Comparison of ENCODE assay signal across 11 cellular contexts in genomic region chr14:101875041-101875725, GRCh38.
DNase-seq lines count a peak whose midpoint lies in the region; ATAC-seq, FAIRE-seq and TF ChIP-seq lines count a peak whose summit lies in the region.
"Had no signal": no experiment of that assay in that cellular context is flagged by ENCODE, and none has a peak within 500 bp of the region (broad histone marks: within the 10 kb centered on the region; RNA-seq: fewer than 3 reads in every experiment).

No MANE protein-coding gene starts in this region.

- TF ChIP-seq EP300 in GM12878 (IDR thresholded peaks at IDR 0.05; ENCODE audit: borderline replicate concordance in 1 of 2, control insufficient read depth in 1 of 2, low read depth in 2 of 2, low read length in 2 of 2) = no peak
- TF ChIP-seq EP300 in sigmoid colon (IDR thresholded peaks at IDR 0.05) = no peak

- no TSS peak for BruUV-seq in GM12878 (replicated peaks; lab: Mats Ljungman, UMichigan)

- peak overlapping the region; percentile 78 for H3K4me2 ChIP-seq in Loucy (ENCODE audit: low read depth, low read length, poor library complexity, severe bottlenecking)
- H3K4me2 ChIP-seq in GM12878 (ENCODE audit: control insufficient read depth, insufficient read depth) = peak overlapping the region; percentile 97

- H3K27me3 ChIP-seq in GM06990 (replicated peaks; ENCODE audit: control insufficient read depth, insufficient read depth, low read length) (no peaks in the 10 kb centered on the region), Loucy (ENCODE audit: insufficient read depth, low read length, poor library complexity, severe bottlenecking) (no peaks in the 10 kb centered on the region), GM12878 (replicated peaks in 1 of 2; ENCODE audit: control insufficient read depth in 2 of 2, insufficient read depth in 2 of 2, low read length in 1 of 2) (no peaks in the 10 kb centered on the region), sigmoid colon (no peaks in the 10 kb centered on the region)

- no peak overlapping the region for H2AFZ ChIP-seq in Loucy (ENCODE audit: low read length)
- no peak overlapping the region; the same call in 1 of the 2 replicates for H2AFZ ChIP-seq in GM12878 (ENCODE audit: control insufficient read depth, low read depth, low read length)

- TF ChIP-seq POLR2A in GM12878 (IDR thresholded peaks at IDR 0.05; ENCODE audit: low read depth, low read length) (no peak), sigmoid colon (IDR thresholded peaks at IDR 0.05) (no peak)

- in situ Hi-C loops in GM12878 (cut with MboI) = no loop called here

- DNase-seq in GM06990 (ENCODE audit: extremely low read depth, insufficient read length) = no peak
- DNase-seq in GM12878 (ENCODE audit: low read depth, low spot score) = no peak
- no peak for DNase-seq in sigmoid colon
- DNase-seq in SHP77 treated with DMSO at 0.1 percent for 48 hours (lab: John Stamatoyannopoulos, UW) = no peak
- DNase-seq: NCI-H226; stimulated activated CD4-positive, alpha-beta T cell treated with anti-CD3 and anti-CD28 coated beads, Interleukin-2, amount 100 ng/mL, for 24 hours had no signal

- no peaks in the 10 kb centered on the region for H3K9me2 ChIP-seq in Loucy (replicated peaks; ENCODE audit: low read depth, low read length)

- RAD21 ChIA-PET in GM12878 (lab: Charles Lee; ENCODE audit: unreplicated experiment) = interaction anchor here (1.2 to 2.2 kb wide), 3 partner anchors 24 to 65 kb away, joined by 3 to 14 read pairs (median 3); no protein-coding TSS in a partner anchor

- peaks cover 11% of the 10 kb centered on the region for H3F3A ChIP-seq in Loucy (ENCODE audit: low read depth)

- H3K4me1 ChIP-seq in Loucy (ENCODE audit: insufficient read depth, low read length, poor library complexity, severe bottlenecking) (peaks cover 53% of the 10 kb centered on the region), GM12878 (ENCODE audit: control insufficient read depth, insufficient read depth, low read length) (peaks cover 49% of the 10 kb centered on the region), sigmoid colon (peaks cover 0 to 77% (median 58%) of the 10 kb centered on the region in 4 donors)

- H4K20me1 ChIP-seq in Loucy (ENCODE audit: insufficient read depth, low read length, poor library complexity, severe bottlenecking) (peaks cover 85% of the 10 kb centered on the region), GM12878 (ENCODE audit: control insufficient read depth, insufficient read depth) (no peaks in the 10 kb centered on the region)

- TF ChIP-seq CTCF in GM06990 (IDR thresholded peaks at IDR 0.05; ENCODE audit: insufficient read depth, low read length, poor library complexity, severe bottlenecking) = no peak
- TF ChIP-seq CTCF in Loucy (conservative IDR thresholded peaks at IDR 0.05; ENCODE audit: low read length) = no peak
- TF ChIP-seq CTCF in GM12878 (IDR thresholded peaks at IDR 0.05 in 2 of 3, conservative IDR thresholded peaks at IDR 0.05 in 1 of 3; ENCODE audit: control insufficient read depth in 2 of 3, extremely low read depth in 1 of 3, insufficient read depth in 1 of 3, low read depth in 3 of 3, low read length in 3 of 3) = no peak
- no peak for TF ChIP-seq CTCF in sigmoid colon (IDR thresholded peaks at IDR 0.05)

- ATAC-seq in GM12878 (no peak), GM18909 (IDR thresholded peaks at IDR 0.05; ENCODE audit: poor library complexity, unreplicated experiment) (no peak), GM18502 (IDR thresholded peaks at IDR 0.05; ENCODE audit: poor library complexity, unreplicated experiment) (no peak)

- CTCF ChIA-PET in GM12878 (lab: Yijun Ruan, JAX) = interaction anchor here (0.9 to 1.3 kb wide), 6 partner anchors 13 to 137 kb away, joined by 3 to 6 read pairs (median 4); no protein-coding TSS in a partner anchor

- peak overlapping the region; percentile 4; the same call in 1 of the 2 replicates for H3K4me3 ChIP-seq in GM06990 (replicated peaks; ENCODE audit: low read depth, low read length)
- H3K4me3 ChIP-seq in Loucy (ENCODE audit: low read length, poor library complexity, severe bottlenecking) = peak overlapping the region; percentile 69
- H3K4me3 ChIP-seq in GM12878 = peak overlapping the region; percentile 33
- H3K4me3 ChIP-seq in sigmoid colon = no peak overlapping the region

- H3K9me3 ChIP-seq in Loucy (ENCODE audit: insufficient read depth, low read depth, low read length) (no peaks in the 10 kb centered on the region), GM12878 (replicated peaks; ENCODE audit: control insufficient read depth, insufficient read depth, low read length) (no peaks in the 10 kb centered on the region), sigmoid colon (no peaks in the 10 kb centered on the region)

- H3K27ac ChIP-seq in GM12878 (ENCODE audit: control insufficient read depth, insufficient read depth) = peak overlapping the region; percentile 92
- peak overlapping the region; percentile 8 to 85 (median 76) for H3K27ac ChIP-seq in sigmoid colon

- WGBS in GM12878 (ENCODE audit: insufficient coverage, insufficient replicate concordance, low lambda C conversion rate, missing lambda C conversion rate) = 61% methylated on average over 8 of the region's 8 CpGs
- WGBS in sigmoid colon, 2 donors = 71 to 87% methylated on average over 8 of the region's 8 CpGs

- H3K79me2 ChIP-seq in Loucy (ENCODE audit: insufficient read depth, low read length) (peaks cover 90% of the 10 kb centered on the region), GM12878 (ENCODE audit: control insufficient read depth, insufficient read depth, low read length) (peaks cover 70% of the 10 kb centered on the region)

- POLR2A ChIA-PET in GM12878 (lab: Charles Lee) = interaction anchor here (1.4 to 1.5 kb wide), 2 partner anchors 14 to 61 kb away, joined by 4 read pairs; no protein-coding TSS in a partner anchor

- SMC1A ChIA-PET in GM12878 (lab: Charles Lee; ENCODE audit: uncharacterized antibody, unreplicated experiment) = interaction anchor here (0.7 to 2.5 kb wide), 9 partner anchors 8 to 104 kb away, joined by 3 to 12 read pairs (median 6); no protein-coding TSS in a partner anchor

- H3K36me3 ChIP-seq in GM06990 (ENCODE audit: control insufficient read depth, insufficient read depth, low read length) = peaks cover 4% of the 10 kb centered on the region
- peaks cover 29% of the 10 kb centered on the region; the same call in 1 of the 2 replicates for H3K36me3 ChIP-seq in Loucy (ENCODE audit: insufficient read depth, low read length)
- peaks cover 4 to 5% of the 10 kb centered on the region in 2 experiments; a peak in 3 of 4 replicates for H3K36me3 ChIP-seq in GM12878 (ENCODE audit: control insufficient read depth in 2 of 2, insufficient read depth in 2 of 2, low read length in 1 of 2)
- no peaks in the 10 kb centered on the region for H3K36me3 ChIP-seq in sigmoid colon

- TF ChIP-seq RAD21 in GM12878 (IDR thresholded peaks at IDR 0.05; ENCODE audit: insufficient read depth, low read depth, low read length) = no peak

- intact Hi-C loops in GM12878 (cut with micrococcal nuclease; ENCODE audit: unreplicated experiment) (loop anchor here (5.0 kb wide), 1 partner anchor 33 kb away; no protein-coding TSS in a partner anchor), sigmoid colon (cut with DNase I) (loop anchor here (5.0 kb wide), 2 partner anchors 63 to 103 kb away; no protein-coding TSS in a partner anchor)

- FAIRE-seq in GM12878 (lab: Jason Lieb, UNC) = no peak
- FAIRE-seq: bronchial epithelial cell, keratinocyte had no signal

- H3K9ac ChIP-seq in Loucy (ENCODE audit: low read depth, low read length, poor library complexity, severe bottlenecking) = peak overlapping the region; percentile 65
- H3K9ac ChIP-seq in GM12878 (ENCODE audit: control insufficient read depth, insufficient read depth, low read length) = peak overlapping the region; percentile 57; the same call in 1 of the 2 replicates

TF ChIP-seq in GM12878, 131 proteins besides CTCF, POLR2A, EP300 and RAD21:
- TF ChIP-seq, protein P1, sequence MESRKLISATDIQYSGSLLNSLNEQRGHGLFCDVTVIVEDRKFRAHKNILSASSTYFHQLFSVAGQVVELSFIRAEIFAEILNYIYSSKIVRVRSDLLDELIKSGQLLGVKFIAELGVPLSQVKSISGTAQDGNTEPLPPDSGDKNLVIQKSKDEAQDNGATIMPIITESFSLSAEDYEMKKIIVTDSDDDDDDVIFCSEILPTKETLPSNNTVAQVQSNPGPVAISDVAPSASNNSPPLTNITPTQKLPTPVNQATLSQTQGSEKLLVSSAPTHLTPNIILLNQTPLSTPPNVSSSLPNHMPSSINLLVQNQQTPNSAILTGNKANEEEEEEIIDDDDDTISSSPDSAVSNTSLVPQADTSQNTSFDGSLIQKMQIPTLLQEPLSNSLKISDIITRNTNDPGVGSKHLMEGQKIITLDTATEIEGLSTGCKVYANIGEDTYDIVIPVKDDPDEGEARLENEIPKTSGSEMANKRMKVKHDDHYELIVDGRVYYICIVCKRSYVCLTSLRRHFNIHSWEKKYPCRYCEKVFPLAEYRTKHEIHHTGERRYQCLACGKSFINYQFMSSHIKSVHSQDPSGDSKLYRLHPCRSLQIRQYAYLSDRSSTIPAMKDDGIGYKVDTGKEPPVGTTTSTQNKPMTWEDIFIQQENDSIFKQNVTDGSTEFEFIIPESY (IDR thresholded peaks at IDR 0.05) = 0 out of 2 replicates have a peak, but pooled peaks have one; percentile 18
- no peak for TF ChIP-seq SMAD1 (IDR thresholded peaks at IDR 0.05; ENCODE audit: low read depth, partially characterized antibody)
TF ChIP-seq in GM12878: peak in this region for 1.

Comparison
In these comparisons a context has a peak if more than half of its experiments do, and no peak if none do; other contexts are left out.
1. H3K4me3 ChIP-seq: peak in GM06990 (single experiment), Loucy (single experiment) and GM12878 (single experiment); none in sigmoid colon (0 of 4).